Comparison of ENCODE assay signal across 22 cellular contexts in genomic region chr3:190086191-190086590, GRCh38. TPM values are rescaled to one million over a fixed set of nuclear protein-coding genes. Genes with fewer than 3 reads are reported as not detected.
DNase-seq lines count a peak whose midpoint lies in the region; ATAC-seq and TF ChIP-seq lines count a peak whose summit lies in the region.
"Had no signal": no experiment of that assay in that cellular context is flagged by ENCODE, and none has a peak within 500 bp of the region (broad histone marks: within the 10 kb centered on the region; RNA-seq: fewer than 3 reads in every experiment).

No MANE protein-coding gene starts in this region.

- H3K4me2 ChIP-seq in IMR-90 (ENCODE audit: low read depth, low read length) (no peak overlapping the region), neural progenitor cell (peak overlapping the region; percentile 28)
- H3K4me2 ChIP-seq: PC-9 had no signal

- H2AFZ ChIP-seq in IMR-90 (replicated peaks; ENCODE audit: low read length, poor library complexity): no peak overlapping the region
- no peak overlapping the region for H2AFZ ChIP-seq in neural progenitor cell (replicated peaks)
- H2AFZ ChIP-seq: PC-9 had no signal

- H3K27me3 ChIP-seq in IMR-90 (ENCODE audit: control insufficient read depth, insufficient read depth, low read length) (no peaks in the 10 kb centered on the region), neural progenitor cell (no peaks in the 10 kb centered on the region)
- H3K27me3 ChIP-seq: left lung, right lobe of liver had no signal

- H4K91ac ChIP-seq in IMR-90 (ENCODE audit: insufficient read depth, low read depth, low read length): no peak overlapping the region

- H4K20me1 ChIP-seq in IMR-90 (ENCODE audit: insufficient read depth, low read length) (no peaks in the 10 kb centered on the region), neural progenitor cell (ENCODE audit: low read depth) (no peaks in the 10 kb centered on the region)

- intact Hi-C loops in IMR-90 (cut with micrococcal nuclease): no loop called here

- H3K9me3 ChIP-seq in IMR-90 (ENCODE audit: control insufficient read depth, insufficient read depth, low read length) (no peaks in the 10 kb centered on the region), neural progenitor cell (ENCODE audit: low read depth) (no peaks in the 10 kb centered on the region)
- H3K9me3 ChIP-seq: left lung, right lobe of liver had no signal

- peaks cover 34% of the 10 kb centered on the region for H3K4me1 Mint-ChIP-seq in neural progenitor cell
- peaks cover 49% of the 10 kb centered on the region for H3K4me1 Mint-ChIP-seq in HFFc6 (ENCODE audit: low read depth)
- H3K4me1 Mint-ChIP-seq: natural killer cell; stimulated activated effector memory CD8-positive, alpha-beta T cell treated with anti-CD3 and anti-CD28 coated beads, Interleukin-12 subunit alpha, Interleukin-12 subunit beta, amount 100 ng/mL, for 72 hours had no signal

- no peak overlapping the region for H2BK5ac ChIP-seq in IMR-90 (ENCODE audit: low read depth, low read length, poor library complexity, severe bottlenecking)

- H3K4me3 Mint-ChIP-seq in neural progenitor cell (no peak overlapping the region), HFFc6 (no peak overlapping the region)
- H3K4me3 Mint-ChIP-seq: dendritic cell treated with granulocyte-macrophage colony-stimulating factor and Interleukin-4, amounts not matched to agents 40 ng/mL and 50 ng/mL, for 4 days; natural killer cell; stimulated activated effector memory CD8-positive, alpha-beta T cell treated with anti-CD3 and anti-CD28 coated beads, Interleukin-12 subunit alpha, Interleukin-12 subunit beta, amount 100 ng/mL, for 72 hours; type B pancreatic cell had no signal

- WGBS in IMR-90 (ENCODE audit: extremely low coverage in 2 of 2, insufficient read length in 1 of 2), 2 experiments: 20% methylated on average over 1 of the region's 2 CpGs; no CpG with 5 or more reads in 1 of the 2 experiments

- dilution Hi-C loops in IMR-90 (cut with HindIII; ENCODE audit: low sequenced_read_pairs, unreplicated experiment): no loop called here

- peaks cover 11 to 48% of the 10 kb centered on the region in 2 experiments; a peak in 3 of 4 replicates for H3K79me1 ChIP-seq in IMR-90 (ENCODE audit: low read depth in 1 of 2, low read length in 2 of 2)

- no peak overlapping the region for H2BK20ac ChIP-seq in IMR-90 (ENCODE audit: low read depth, low read length)

- TF ChIP-seq CTCF in IMR-90 (conservative IDR thresholded peaks at IDR 0.05; ENCODE audit: low read depth, low read length) (no peak), neural progenitor cell (IDR thresholded peaks at IDR 0.05) (no peak), HFFc6 (IDR thresholded peaks at IDR 0.05) (no peak)

- peak overlapping the region; percentile 38 for H3K27ac Mint-ChIP-seq in neural progenitor cell
- H3K27ac Mint-ChIP-seq in HFFc6: no peak overlapping the region
- H3K27ac Mint-ChIP-seq: dendritic cell treated with granulocyte-macrophage colony-stimulating factor and Interleukin-4, amounts not matched to agents 40 ng/mL and 50 ng/mL, for 4 days; natural killer cell; stimulated activated effector memory CD8-positive, alpha-beta T cell treated with anti-CD3 and anti-CD28 coated beads, Interleukin-12 subunit alpha, Interleukin-12 subunit beta, amount 100 ng/mL, for 72 hours; type B pancreatic cell had no signal

- H3K56ac ChIP-seq in IMR-90 (ENCODE audit: extremely low read depth, insufficient read depth, low read length): no peak overlapping the region

- POLR2A ChIA-PET in IMR-90 (lab: Charles Lee; ENCODE audit: unreplicated experiment): no interaction called here

- no peak for TF ChIP-seq RAD21 in IMR-90 (IDR thresholded peaks at IDR 0.05; ENCODE audit: low read length)

- H3K4me1 ChIP-seq in IMR-90 (ENCODE audit: control insufficient read depth, insufficient read depth, low read length) (peaks cover 6% of the 10 kb centered on the region), neural progenitor cell (peaks cover 15% of the 10 kb centered on the region)
- H3K4me1 ChIP-seq: left lung, right lobe of liver had no signal

- peak overlapping the region; percentile 0; the same call in 1 of the 2 replicates for H3K18ac ChIP-seq in IMR-90 (ENCODE audit: low read depth, low read length)

- 0 out of 2 replicates have a peak, but pooled peaks cover 7% of the 10 kb centered on the region for H3K9me1 ChIP-seq in IMR-90 (ENCODE audit: insufficient read depth, low read length)

- H3K36me3 Mint-ChIP-seq in neural progenitor cell (peaks cover 2% of the 10 kb centered on the region), HFFc6 (ENCODE audit: low read depth) (peaks cover 10% of the 10 kb centered on the region)
- H3K36me3 Mint-ChIP-seq: natural killer cell; stimulated activated effector memory CD8-positive, alpha-beta T cell treated with anti-CD3 and anti-CD28 coated beads, Interleukin-12 subunit alpha, Interleukin-12 subunit beta, amount 100 ng/mL, for 72 hours; type B pancreatic cell had no signal

- no peaks in the 10 kb centered on the region for H3K36me3 ChIP-seq in IMR-90 (ENCODE audit: control insufficient read depth, insufficient read depth, low read length)
- no peaks in the 10 kb centered on the region for H3K36me3 ChIP-seq in neural progenitor cell
- H3K36me3 ChIP-seq: left lung, right lobe of liver had no signal

- peaks cover 9% of the 10 kb centered on the region for H3F3A ChIP-seq in neural progenitor cell (ENCODE audit: low read depth)

- 0 out of 2 replicates have a peak overlapping the region, but pooled peaks have one; percentile 39 for H3K4ac ChIP-seq in IMR-90 (ENCODE audit: low read depth, low read length)

- H3K79me2 ChIP-seq in neural progenitor cell (ENCODE audit: low read depth): no peaks in the 10 kb centered on the region

- no TSS peak for BruUV-seq in IMR-90 (replicated peaks; lab: Mats Ljungman, UMichigan)

- in situ Hi-C loops in IMR-90 (cut with MboI; ENCODE audit: low sequenced_read_pairs): no loop called here

- no peak for DNase-seq in IMR-90
- DNase-seq in neural progenitor cell (ENCODE audit: low spot score): peak; percentile 57
- DNase-seq in stimulated activated CD4-positive, alpha-beta T cell treated with anti-CD3 and anti-CD28 coated beads, Interleukin-12 subunit alpha, Interleukin-12 subunit beta, amount 100 ng/mL, for 4 hours: no peak
- no peak for DNase-seq in NCI-H1105 (lab: John Stamatoyannopoulos, UW)
- no peak for DNase-seq in HFFc6
- DNase-seq: activated gamma-delta T cell treated with Interleukin-2 at 50 U/mL for 16 hours; DMS79; left lung; natural killer cell; NCI-H1694; NCI-H510A treated with DMSO at 0.1 percent for 48 hours; PC-9; right lobe of liver; stimulated activated CD4-positive, alpha-beta T cell treated with anti-CD3 and anti-CD28 coated beads, Interleukin-4, amount 100 ng/mL, for 4 hours had no signal

- no peak overlapping the region for H2AK9ac ChIP-seq in IMR-90 (replicated peaks; ENCODE audit: low read depth, low read length, poor library complexity)

- H3K9me3 Mint-ChIP-seq in neural progenitor cell (no peaks in the 10 kb centered on the region), HFFc6 (no peaks in the 10 kb centered on the region)
- H3K9me3 Mint-ChIP-seq: dendritic cell treated with granulocyte-macrophage colony-stimulating factor and Interleukin-4, amounts not matched to agents 40 ng/mL and 50 ng/mL, for 4 days; natural killer cell; stimulated activated effector memory CD8-positive, alpha-beta T cell treated with anti-CD3 and anti-CD28 coated beads, Interleukin-12 subunit alpha, Interleukin-12 subunit beta, amount 100 ng/mL, for 72 hours; type B pancreatic cell had no signal

- H2BK15ac ChIP-seq in IMR-90 (ENCODE audit: low read depth, low read length): no peak overlapping the region

- peak overlapping the region; percentile 11; the same call in 1 of the 2 replicates for H3K23ac ChIP-seq in IMR-90 (ENCODE audit: low read depth, low read length)

- H3K27me3 Mint-ChIP-seq in neural progenitor cell (ENCODE audit: insufficient read depth, low read depth): no peaks in the 10 kb centered on the region
- no peaks in the 10 kb centered on the region for H3K27me3 Mint-ChIP-seq in HFFc6 (ENCODE audit: insufficient read depth)
- H3K27me3 Mint-ChIP-seq: dendritic cell treated with granulocyte-macrophage colony-stimulating factor and Interleukin-4, amounts not matched to agents 40 ng/mL and 50 ng/mL, for 4 days; type B pancreatic cell had no signal

- CTCF ChIA-PET in IMR-90 (lab: Yijun Ruan, JAX): no interaction called here

- no peak overlapping the region for H3K4me3 ChIP-seq in IMR-90 (ENCODE audit: insufficient read depth, low read depth, low read length)
- H3K4me3 ChIP-seq in neural progenitor cell: no peak overlapping the region
- H3K4me3 ChIP-seq: left lung, PC-9, right lobe of liver had no signal

- no peak for TF ChIP-seq POLR2A in IMR-90 (IDR thresholded peaks at IDR 0.05; ENCODE audit: low read depth, low read length)

- ATAC-seq in GM19463 (IDR thresholded peaks at IDR 0.05; ENCODE audit: unreplicated experiment): peak; percentile 45
- peak; percentile 60 for ATAC-seq in HG02798 (IDR thresholded peaks at IDR 0.05; ENCODE audit: poor library complexity, unreplicated experiment)
- no peak for ATAC-seq in IMR-90 (ENCODE audit: low read depth)
- ATAC-seq: left lung; natural killer cell; right lobe of liver; SK-N-SH treated with all-trans-retinoic acid at 6 μM for 48 hours; stimulated activated effector memory CD8-positive, alpha-beta T cell treated with anti-CD3 and anti-CD28 coated beads, Interleukin-12 subunit alpha, Interleukin-12 subunit beta, amount 100 ng/mL, for 72 hours had no signal

- peak overlapping the region; percentile 39; the same call in 1 of the 2 replicates for H4K5ac ChIP-seq in IMR-90 (ENCODE audit: low read depth, low read length)

- peak overlapping the region; percentile 6; the same call in 1 of the 2 replicates for H2BK120ac ChIP-seq in IMR-90 (ENCODE audit: low read depth, low read length)

- H3K27ac ChIP-seq in IMR-90 (ENCODE audit: insufficient read depth, low read length) (no peak overlapping the region), neural progenitor cell (no peak overlapping the region)
- H3K27ac ChIP-seq: C4-2B, left lung, PC-9, right lobe of liver had no signal

- peak overlapping the region; percentile 1; the same call in 1 of the 2 replicates for H3K14ac ChIP-seq in IMR-90 (replicated peaks; ENCODE audit: low read depth, low read length)

- H4K8ac ChIP-seq in IMR-90 (ENCODE audit: low read depth in 2 of 2, low read length in 2 of 2): 0 out of 4 replicates have a peak overlapping the region, but pooled peaks of 1 of the 2 experiments have one; percentile 11

- no peak overlapping the region for H2AK5ac ChIP-seq in IMR-90 (ENCODE audit: low read depth, low read length)

- H3K9ac ChIP-seq in IMR-90 (ENCODE audit: low read depth, low read length): no peak overlapping the region
- no peak overlapping the region for H3K9ac ChIP-seq in neural progenitor cell

TF ChIP-seq in IMR-90, 13 proteins besides CTCF, POLR2A, EP300 and RAD21 (continues in another document):
- TF ChIP-seq NFE2L2 (IDR thresholded peaks at IDR 0.05; ENCODE audit: low read depth, low read length): no peak

RNA-seq across cellular contexts. Expression of gene P3H2, which starts 34.5 kb away (rescaled TPM):
- 54.7 and 74.4 TPM in 2 replicates for total RNA-seq in IMR-90 (2012; rRNA removed)
- polyA plus RNA-seq in IMR-90 (2012; rRNA removed): 54.9 and 64.3 TPM in 2 replicates
- 23.4 and 32.0 TPM in 2 replicates for polyA plus RNA-seq in IMR-90 (2012; cell fraction: cytosol; rRNA removed)
- 20.0 and 59.7 TPM in 2 replicates for polyA plus RNA-seq in IMR-90 (2012; cell fraction: nucleus; rRNA removed; ENCODE audit: low replicate concordance)
- 9.0 and 21.4 TPM in 2 replicates for total RNA-seq in neural progenitor cell (ENCODE audit: low replicate concordance)
- total RNA-seq in HFFc6 (2021; fragmentation: NEBNext Ultra II Directional; extraction: Animal tissue kit (Norgen Biotek cat#: 25700)): 10 to 100 TPM; 37.6 to 43.2 (median 39.5) TPM
- total RNA-seq: activated CD8-positive, alpha-beta memory T cell treated with anti-CD3 and anti-CD28 coated beads for 36 hours had no signal
